8 cellular contexts compared by ENCODE assay signal in genomic region chr10:80596391-80597257, GRCh38. TPM values are rescaled to one million over a fixed set of nuclear protein-coding genes. Genes with fewer than 3 reads are reported as not detected.
DNase-seq lines count a peak whose midpoint lies in the region; ATAC-seq and TF ChIP-seq lines count a peak whose summit lies in the region.

No MANE protein-coding gene starts in this region.

- no peak overlapping the region for H3K4me3 ChIP-seq in lower lobe of right lung

- no peaks in the 10 kb centered on the region for H3K36me3 Mint-ChIP-seq in brain

- H3K36me3 ChIP-seq in lower lobe of right lung: no peaks in the 10 kb centered on the region

- intact Hi-C loops in lower lobe of right lung (cut with DNase I): no loop called here

- peak; percentile 19 for ATAC-seq in HG03432 (IDR thresholded peaks at IDR 0.05; ENCODE audit: unreplicated experiment)
- ATAC-seq in lower lobe of right lung: peak; percentile 57 to 73

- H3K27me3 ChIP-seq in lower lobe of right lung (ENCODE audit: low read depth): no peaks in the 10 kb centered on the region

- H3K4me1 Mint-ChIP-seq in brain: peaks cover 8% of the 10 kb centered on the region

- H3K27ac Mint-ChIP-seq in brain: no peak overlapping the region

- H3K27me3 Mint-ChIP-seq in brain: no peaks in the 10 kb centered on the region

- no peaks in the 10 kb centered on the region for H3K9me3 ChIP-seq in lower lobe of right lung

- no peaks in the 10 kb centered on the region for H3K4me1 ChIP-seq in lower lobe of right lung

- no peak overlapping the region for H3K4me3 Mint-ChIP-seq in brain

- DNase-seq in activated T-cell treated with anti-CD3 and anti-CD28 coated beads for 24 hours (ENCODE audit: low read depth): peak; percentile 6
- DNase-seq in activated T-cell treated with anti-CD3 and anti-CD28 coated beads for 4 hours: no peak
- DNase-seq in SIG-M5 (lab: John Stamatoyannopoulos, UW): peak; percentile 9
- peak; percentile 52 for DNase-seq in lower lobe of right lung
- no peak for DNase-seq in COR-L47 (lab: John Stamatoyannopoulos, UW)
- no peak for DNase-seq in C1 segment of cervical spinal cord (lab: John Stamatoyannopoulos, UW)

- peaks cover 0 to 8% (median 3%) of the 10 kb centered on the region in 5 experiments for H3K9me3 Mint-ChIP-seq in brain

- no peak overlapping the region for H3K27ac ChIP-seq in lower lobe of right lung

- TF ChIP-seq CTCF in brain (conservative IDR thresholded peaks at IDR 0.05) (peak; percentile 34 to 71), lower lobe of right lung (IDR thresholded peaks at IDR 0.05) (peak; percentile 76)

RNA-seq across cellular contexts. Expression of gene SH2D4B, which starts 58.9 kb away (rescaled TPM):
- not detected for polyA plus RNA-seq in brain (ENCODE audit: insufficient read depth, low read depth, low replicate concordance)
- total RNA-seq in lower lobe of right lung: 1.4 TPM

Comparison
In these comparisons a context has a peak if more than half of its experiments do, and no peak if none do; other contexts are left out.
1. DNase-seq: peak in activated T-cell treated with anti-CD3 and anti-CD28 coated beads for 24 hours (single experiment), SIG-M5 (single experiment) and lower lobe of right lung (single experiment); none in activated T-cell treated with anti-CD3 and anti-CD28 coated beads for 4 hours (single experiment), COR-L47 (single experiment) and C1 segment of cervical spinal cord (0 of 14).